In genomic region chr6:149363154-149363553, GRCh38 we compare ENCODE assay signal across 28 cellular contexts. TPM values are rescaled to one million over a fixed set of nuclear protein-coding genes. Genes with fewer than 3 reads are reported as not detected.
A peak's percentile ranks its signal among the peaks of the same experiment; 100 is the strongest.
DNase-seq lines count a peak whose midpoint lies in the region; ATAC-seq, FAIRE-seq and TF ChIP-seq lines count a peak whose summit lies in the region.
"Had no signal": no experiment of that assay in that cellular context is flagged by ENCODE, and none has a peak within 500 bp of the region (broad histone marks: within the 10 kb centered on the region; RNA-seq: fewer than 3 reads in every experiment).

No MANE protein-coding gene starts in this region.

- FAIRE-seq in urothelium cell line (lab: Jason Lieb, UNC): no peak
- FAIRE-seq: GM12892, HTR-8/SVneo had no signal

- peaks cover 99% of the 10 kb centered on the region for H3K4me1 ChIP-seq in CD4-positive, alpha-beta memory T cell (ENCODE audit: insufficient read depth, low read length)
- peaks cover 23% of the 10 kb centered on the region for H3K4me1 ChIP-seq in GM23338 (ENCODE audit: insufficient read depth)
- H3K4me1 ChIP-seq in tibial nerve: peaks cover 0 to 63% (median 11%) of the 10 kb centered on the region in 4 donors

- H3K9me2 ChIP-seq in GM23338 (ENCODE audit: insufficient read depth): no peaks in the 10 kb centered on the region
- H3K9me2 ChIP-seq: SK-N-SH had no signal

- peaks cover 50 to 55% (median 52%) of the 10 kb centered on the region in 4 donors for H3K4me1 Mint-ChIP-seq in CD4-positive, alpha-beta memory T cell
- H3K4me1 Mint-ChIP-seq in GM23338: peaks cover 30% of the 10 kb centered on the region
- H3K4me1 Mint-ChIP-seq in activated T-helper 17 cell treated with anti-CD3 and anti-CD28 coated beads, Interleukin-2, amount 50 U/mL, for 72 hours: peaks cover 55% of the 10 kb centered on the region

- peaks cover 25 to 26% of the 10 kb centered on the region in 2 donors for H3K36me3 Mint-ChIP-seq in CD4-positive, alpha-beta memory T cell
- peaks cover 8% of the 10 kb centered on the region for H3K36me3 Mint-ChIP-seq in GM23338 (ENCODE audit: low read depth)
- H3K36me3 Mint-ChIP-seq in activated T-helper 17 cell treated with anti-CD3 and anti-CD28 coated beads, Interleukin-2, amount 50 U/mL, for 72 hours (ENCODE audit: low read depth): peaks cover 65% of the 10 kb centered on the region

- peak overlapping the region in 6 of 7 donors; percentile 1 to 67 (median 47) for H3K27ac Mint-ChIP-seq in CD4-positive, alpha-beta memory T cell
- H3K27ac Mint-ChIP-seq in GM23338: no peak overlapping the region
- peak overlapping the region; percentile 60 for H3K27ac Mint-ChIP-seq in activated T-helper 17 cell treated with anti-CD3 and anti-CD28 coated beads, Interleukin-2, amount 50 U/mL, for 72 hours
- H3K27ac Mint-ChIP-seq: activated B cell treated with CpG ODN at 0.5 μM for 24 hours had no signal

- H3K4me2 ChIP-seq in GM23338: no peak overlapping the region; the same call in 1 of the 2 replicates
- H3K4me2 ChIP-seq: SK-N-SH had no signal

- no peak for TF ChIP-seq EP300 in tibial nerve (IDR thresholded peaks at IDR 0.05)

- H3K27me3 Mint-ChIP-seq in CD4-positive, alpha-beta memory T cell: no peaks in the 10 kb centered on the region
- no peaks in the 10 kb centered on the region for H3K27me3 Mint-ChIP-seq in GM23338 (ENCODE audit: insufficient read depth, low read depth, poor library complexity)
- no peaks in the 10 kb centered on the region for H3K27me3 Mint-ChIP-seq in activated T-helper 17 cell treated with anti-CD3 and anti-CD28 coated beads, Interleukin-2, amount 50 U/mL, for 72 hours
- H3K27me3 Mint-ChIP-seq: activated B cell treated with CpG ODN at 0.5 μM for 24 hours had no signal

- 77 to 92% methylated on average over 1 of the region's 1 CpG for WGBS in tibial nerve, 2 donors

- H3K4me3 ChIP-seq in CD4-positive, alpha-beta memory T cell (ENCODE audit: low read length in 2 of 2): no peak overlapping the region
- H3K4me3 ChIP-seq in GM23338: no peak overlapping the region
- H3K4me3 ChIP-seq in tibial nerve: no peak overlapping the region
- H3K4me3 ChIP-seq: esophagus muscularis mucosa, psoas muscle, stomach, upper lobe of left lung had no signal

- peaks cover 0 to 7% (median 2%) of the 10 kb centered on the region in 8 donors for H3K9me3 Mint-ChIP-seq in CD4-positive, alpha-beta memory T cell
- no peaks in the 10 kb centered on the region for H3K9me3 Mint-ChIP-seq in GM23338
- peaks cover 4% of the 10 kb centered on the region for H3K9me3 Mint-ChIP-seq in activated T-helper 17 cell treated with anti-CD3 and anti-CD28 coated beads, Interleukin-2, amount 50 U/mL, for 72 hours
- H3K9me3 Mint-ChIP-seq: activated B cell treated with CpG ODN at 0.5 μM for 24 hours, H9, neural crest cell had no signal

- H2AFZ ChIP-seq in GM23338: no peak overlapping the region

- TF ChIP-seq POLR2A in tibial nerve (IDR thresholded peaks at IDR 0.05): no peak

- no peak overlapping the region for H3K27ac ChIP-seq in CD4-positive, alpha-beta memory T cell (ENCODE audit: low read depth, low read length)
- H3K27ac ChIP-seq in GM23338 (ENCODE audit: low read depth) (no peak overlapping the region), tibial nerve (no peak overlapping the region)
- H3K27ac ChIP-seq: esophagus muscularis mucosa, psoas muscle, stomach, upper lobe of left lung had no signal

- POLR2A ChIA-PET in CD4-positive, alpha-beta memory T cell (lab: Charles Lee; ENCODE audit: partially characterized antibody): interaction anchor here (0.8 to 1.1 kb wide), 4 partner anchors 19 to 120 kb away, joined by 3 to 6 read pairs (median 4); partner anchors contain the start of gene TAB2

- no peak for TF ChIP-seq CTCF in GM23338 (conservative IDR thresholded peaks at IDR 0.05; ENCODE audit: low read depth in 2 of 2)
- TF ChIP-seq CTCF in tibial nerve (IDR thresholded peaks at IDR 0.05): no peak

- DNase-seq in CD4-positive, alpha-beta memory T cell: no peak
- DNase-seq in GM23338 (ENCODE audit: low spot score) (peak; percentile 51), kidney glomerular epithelial cell (lab: John Stamatoyannopoulos, UW) (peak; percentile 6), urothelium cell line (ENCODE audit: low spot score) (no peak), tibial nerve (ENCODE audit: low spot score in 2 of 2) (no peak)
- DNase-seq: activated B cell treated with CpG ODN at 0.5 μM for 24 hours; activated effector memory CD4-positive, alpha-beta T cell treated with Interleukin-2 at 50 U/mL for 16 hours; anterior cingulate cortex; cerebellar nuclear complex; DMS79; H9; midbrain; NCI-H1092; NCI-H2029 treated with DMSO at 0.1 percent for 48 hours; NCI-H446 treated with DMSO at 0.1 percent for 48 hours; psoas muscle; SK-N-SH; stimulated activated CD4-positive, alpha-beta T cell treated with anti-CD3 and anti-CD28 coated beads, Interleukin-2, amount 100 ng/mL, for 24 hours; stomach; upper lobe of left lung had no signal

- no peaks in the 10 kb centered on the region for H3F3A ChIP-seq in GM23338 (replicated peaks; ENCODE audit: low read depth)

- peak overlapping the region in 1 of 8 donors; percentile 22 for H3K4me3 Mint-ChIP-seq in CD4-positive, alpha-beta memory T cell
- no peak overlapping the region for H3K4me3 Mint-ChIP-seq in GM23338
- H3K4me3 Mint-ChIP-seq in activated T-helper 17 cell treated with anti-CD3 and anti-CD28 coated beads, Interleukin-2, amount 50 U/mL, for 72 hours: peak overlapping the region; percentile 24
- H3K4me3 Mint-ChIP-seq: activated B cell treated with CpG ODN at 0.5 μM for 24 hours, H9, neural crest cell had no signal

- peaks cover 100% of the 10 kb centered on the region for H3K79me2 ChIP-seq in GM23338 (replicated peaks; ENCODE audit: insufficient read depth)

- no peaks in the 10 kb centered on the region for H3K27me3 ChIP-seq in CD4-positive, alpha-beta memory T cell (ENCODE audit: insufficient read depth, low read length)
- no peaks in the 10 kb centered on the region for H3K27me3 ChIP-seq in GM23338 (ENCODE audit: insufficient read depth)
- no peaks in the 10 kb centered on the region for H3K27me3 ChIP-seq in tibial nerve
- H3K27me3 ChIP-seq: esophagus muscularis mucosa, stomach, upper lobe of left lung had no signal

- ATAC-seq in GM23338: peak; percentile 70
- ATAC-seq in activated T-helper 17 cell treated with anti-CD3 and anti-CD28 coated beads, Interleukin-2, amount 50 U/mL, for 72 hours (replicated peaks): peak; percentile 42
- no peak for ATAC-seq in GM18867 (IDR thresholded peaks at IDR 0.05; ENCODE audit: unreplicated experiment)
- no peak for ATAC-seq in HG03135 (IDR thresholded peaks at IDR 0.05; ENCODE audit: unreplicated experiment)
- ATAC-seq: left lobe of liver, psoas muscle had no signal

- no peaks in the 10 kb centered on the region for H3K36me3 ChIP-seq in CD4-positive, alpha-beta memory T cell (ENCODE audit: insufficient read depth, low read length)
- H3K36me3 ChIP-seq in GM23338 (ENCODE audit: insufficient read depth) (no peaks in the 10 kb centered on the region), tibial nerve (no peaks in the 10 kb centered on the region)
- H3K36me3 ChIP-seq: esophagus muscularis mucosa, stomach, upper lobe of left lung had no signal

- CTCF ChIA-PET in CD4-positive, alpha-beta memory T cell (lab: Charles Lee; ENCODE audit: partially characterized antibody): interaction anchor here (0.9 kb wide), 1 partner anchor 290 kb away, joined by 3 read pairs; no protein-coding TSS in a partner anchor

- H3K9me3 ChIP-seq in CD4-positive, alpha-beta memory T cell (ENCODE audit: control insufficient read depth in 1 of 2, low read length in 2 of 2): no peaks in the 10 kb centered on the region
- no peaks in the 10 kb centered on the region for H3K9me3 ChIP-seq in tibial nerve
- H3K9me3 ChIP-seq: esophagus muscularis mucosa, psoas muscle, SK-N-SH, stomach, upper lobe of left lung had no signal

- intact Hi-C loops in CD4-positive, alpha-beta memory T cell (cut with micrococcal nuclease): no loop called here

- H4K20me1 ChIP-seq in GM23338 (replicated peaks; ENCODE audit: insufficient read depth): peaks cover 46% of the 10 kb centered on the region

RNA-seq across cellular contexts. Expression of gene SUMO4, which starts 36.9 kb away (rescaled TPM):
- 10 to 100 TPM in 1 of 2 experiments, 1 to 10 TPM in 1; 6.8 to 10.0 TPM for total RNA-seq in CD4-positive, alpha-beta memory T cell
- 1 to 10 TPM in 1 of 2 donors, not detected in 1; 2.2 TPM for polyA plus RNA-seq in CD4-positive, alpha-beta memory T cell
- 0.74 and 1.9 TPM in 2 replicates for total RNA-seq in GM23338 (2014; rRNA removed; shearing (Covaris generic))
- polyA plus RNA-seq in GM23338 (2016; fragmentation: Nextera tagmentation; extraction: Ambion mirVana): 1.2 and 2.1 TPM in 2 replicates
- 10 to 100 TPM; 16.0 to 16.4 TPM for total RNA-seq in activated T-helper 17 cell treated with anti-CD3 and anti-CD28 coated beads, Interleukin-2, amount 50 U/mL, for 72 hours
- 1 to 10 TPM; 4.9 to 6.9 (median 6.7) TPM for total RNA-seq in tibial nerve
- polyA plus RNA-seq: SK-N-SH, stomach had no signal

RNA-seq across cellular contexts. Expression of gene TAB2, which starts 45.6 kb away (rescaled TPM):
- 100 to 1,000 TPM; 108 to 116 TPM for total RNA-seq in CD4-positive, alpha-beta memory T cell
- polyA plus RNA-seq in CD4-positive, alpha-beta memory T cell: 10 to 100 TPM; 27.0 to 28.9 TPM
- 59.2 and 65.5 TPM in 2 replicates for total RNA-seq in GM23338 (2014; rRNA removed; shearing (Covaris generic))
- polyA plus RNA-seq in GM23338 (2016; fragmentation: Nextera tagmentation; extraction: Ambion mirVana): 19.8 and 21.7 TPM in 2 replicates
- 100 to 1,000 TPM; 164 to 185 TPM for total RNA-seq in activated T-helper 17 cell treated with anti-CD3 and anti-CD28 coated beads, Interleukin-2, amount 50 U/mL, for 72 hours
- total RNA-seq in tibial nerve: 100 to 1,000 TPM in 1 of 4 donors, 10 to 100 TPM in 3; 57.5 to 101 (median 74.7) TPM

Comparison
In these comparisons a context has a peak if more than half of its experiments do, and no peak if none do; other contexts are left out.
1. DNase-seq: peak in GM23338 (single experiment) and kidney glomerular epithelial cell (single experiment); none in CD4-positive, alpha-beta memory T cell (0 of 5), urothelium cell line (single experiment) and tibial nerve (0 of 2).
2. ATAC-seq: peak in GM23338 (single experiment) and activated T-helper 17 cell treated with anti-CD3 and anti-CD28 coated beads, Interleukin-2, amount 50 U/mL, for 72 hours (single experiment); none in GM18867 (single experiment) and HG03135 (single experiment).